ENCODE assay signal across 21 cellular contexts in the genomic region with DNA sequence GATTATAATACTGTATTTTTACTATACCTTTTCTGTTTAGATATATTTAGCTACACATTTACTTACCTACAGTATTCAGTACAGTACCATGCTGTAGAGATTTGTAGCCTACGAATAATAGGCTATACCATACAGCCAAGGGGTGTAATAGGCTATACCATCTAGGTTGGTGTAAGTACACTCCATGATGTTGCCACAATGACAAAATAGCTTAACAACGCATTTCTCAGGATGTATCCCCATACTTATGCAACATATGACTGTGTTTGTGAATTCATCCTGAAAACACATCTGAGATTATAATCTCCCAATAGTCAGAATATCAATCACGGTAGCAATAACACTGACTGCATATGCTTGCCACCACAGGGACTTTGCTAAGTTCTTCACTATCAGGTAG. TPM values are rescaled to one million over a fixed set of nuclear protein-coding genes. Genes with fewer than 3 reads are reported as not detected.
DNase-seq lines count a peak whose midpoint lies in the region; ATAC-seq and TF ChIP-seq lines count a peak whose summit lies in the region.
"Had no signal": no experiment of that assay in that cellular context is flagged by ENCODE, and none has a peak within 500 bp of the region (broad histone marks: within the 10 kb centered on the region; RNA-seq: fewer than 3 reads in every experiment).

No MANE protein-coding gene starts in this region.

- H3K27ac ChIP-seq in PC-9: peak overlapping the region; percentile 99
- H3K27ac ChIP-seq in foreskin keratinocyte: peak overlapping the region; percentile 26
- H3K27ac ChIP-seq: BLaER1, GM23248 had no signal

- CTCF ChIA-PET in PC-9 (lab: Charles Lee): interaction anchor here (0.5 kb wide), 1 partner anchor 82 kb away, joined by 3 read pairs; no protein-coding TSS in a partner anchor

- no peaks in the 10 kb centered on the region for H3K9me3 ChIP-seq in PC-9 (ENCODE audit: insufficient read depth, low read depth)
- H3K9me3 ChIP-seq: BLaER1 had no signal

- H3K27ac Mint-ChIP-seq in activated T-cell treated with anti-CD3 and anti-CD28 coated beads, Interleukin-2, amount 50 U/mL, for 72 hours: no peak overlapping the region
- no peak overlapping the region for H3K27ac Mint-ChIP-seq in stimulated activated effector memory CD8-positive, alpha-beta T cell treated with anti-CD3 and anti-CD28 coated beads, Interleukin-12 subunit alpha, Interleukin-12 subunit beta, amount 100 ng/mL, for 72 hours
- no peak overlapping the region for H3K27ac Mint-ChIP-seq in osteocyte (ENCODE audit: unreplicated experiment)
- H3K27ac Mint-ChIP-seq: CD8-positive, alpha-beta T cell had no signal

- H3K36me3 Mint-ChIP-seq in activated T-cell treated with anti-CD3 and anti-CD28 coated beads, Interleukin-2, amount 50 U/mL, for 72 hours (ENCODE audit: insufficient read depth in 2 of 2): no peaks in the 10 kb centered on the region
- peaks cover under 1% of the 10 kb centered on the region for H3K36me3 Mint-ChIP-seq in stimulated activated effector memory CD8-positive, alpha-beta T cell treated with anti-CD3 and anti-CD28 coated beads, Interleukin-12 subunit alpha, Interleukin-12 subunit beta, amount 100 ng/mL, for 72 hours
- no peaks in the 10 kb centered on the region for H3K36me3 Mint-ChIP-seq in osteocyte (ENCODE audit: unreplicated experiment)
- H3K36me3 Mint-ChIP-seq: CD8-positive, alpha-beta T cell had no signal

- TF ChIP-seq CTCF in PC-9 (conservative IDR thresholded peaks at IDR 0.05) (no peak), foreskin keratinocyte (conservative IDR thresholded peaks at IDR 0.05) (no peak), osteocyte (IDR thresholded peaks at IDR 0.05) (no peak)

- H3K4me1 ChIP-seq in PC-9 (replicated peaks; ENCODE audit: insufficient read depth) (peaks cover 100% of the 10 kb centered on the region), foreskin keratinocyte (peaks cover 40% of the 10 kb centered on the region)

- H3K9me2 ChIP-seq in PC-9 (ENCODE audit: insufficient read depth): no peaks in the 10 kb centered on the region

- H4K20me1 ChIP-seq in PC-9 (ENCODE audit: insufficient read depth): peaks cover 14% of the 10 kb centered on the region; the same call in 1 of the 2 replicates

- no peak for DNase-seq in activated T-cell treated with anti-CD3 and anti-CD28 coated beads, Interleukin-2, amount 50 U/mL, for 72 hours
- DNase-seq in activated T-cell treated with anti-CD3 and anti-CD28 coated beads for 4 hours (no peak), PC-9 (no peak), foreskin keratinocyte (no peak), osteocyte (ENCODE audit: extremely low spot score, unreplicated experiment) (no peak), left lobe of liver (ENCODE audit: low spot score) (no peak)
- DNase-seq in stimulated activated effector memory CD8-positive, alpha-beta T cell treated with anti-CD3 and anti-CD28 coated beads, Interleukin-12 subunit alpha, Interleukin-12 subunit beta, amount 100 ng/mL, for 72 hours (ENCODE audit: low spot score in 2 of 2): no peak
- DNase-seq: 8988T; CD8-positive, alpha-beta T cell; DND-41; GDM1; GM23248; MM.1S; NCI-H1105 treated with DMSO at 0.1 percent for 48 hours; NCI-H187 treated with DMSO at 0.1 percent for 48 hours; NCI-H2171; NCI-H446; PC-3 had no signal

- no peak overlapping the region for H3K4me3 Mint-ChIP-seq in activated T-cell treated with anti-CD3 and anti-CD28 coated beads, Interleukin-2, amount 50 U/mL, for 72 hours
- no peak overlapping the region for H3K4me3 Mint-ChIP-seq in stimulated activated effector memory CD8-positive, alpha-beta T cell treated with anti-CD3 and anti-CD28 coated beads, Interleukin-12 subunit alpha, Interleukin-12 subunit beta, amount 100 ng/mL, for 72 hours
- no peak overlapping the region for H3K4me3 Mint-ChIP-seq in osteocyte (ENCODE audit: unreplicated experiment)
- H3K4me3 Mint-ChIP-seq: CD8-positive, alpha-beta T cell had no signal

- no peak overlapping the region for H2AFZ ChIP-seq in PC-9
- H2AFZ ChIP-seq: GM23248 had no signal

- peak; percentile 37 to 39 for ATAC-seq in activated T-cell treated with anti-CD3 and anti-CD28 coated beads, Interleukin-2, amount 50 U/mL, for 72 hours (replicated peaks in 1 of 2)
- ATAC-seq in foreskin keratinocyte: no peak
- peak; percentile 49 for ATAC-seq in stimulated activated effector memory CD8-positive, alpha-beta T cell treated with anti-CD3 and anti-CD28 coated beads, Interleukin-12 subunit alpha, Interleukin-12 subunit beta, amount 100 ng/mL, for 72 hours
- no peak for ATAC-seq in HG03095 (IDR thresholded peaks at IDR 0.05; ENCODE audit: unreplicated experiment)
- ATAC-seq in left lobe of liver: no peak
- ATAC-seq: CD8-positive, alpha-beta T cell; PC-3 had no signal

- peaks cover 100% of the 10 kb centered on the region for H3K79me2 ChIP-seq in PC-9 (ENCODE audit: low read depth)

- H3K36me3 ChIP-seq in PC-9 (ENCODE audit: low read depth): peaks cover 59% of the 10 kb centered on the region

- H3K4me3 ChIP-seq in PC-9: no peak overlapping the region
- H3K4me3 ChIP-seq: BLaER1, GM12878, GM23248 had no signal

- H3K4me2 ChIP-seq in PC-9: peak overlapping the region; percentile 73
- H3K4me2 ChIP-seq: BLaER1 had no signal

- intact Hi-C loops in PC-9 (cut with micrococcal nuclease; ENCODE audit: unreplicated experiment): no loop called here

- no peaks in the 10 kb centered on the region for H3K27me3 ChIP-seq in PC-9 (ENCODE audit: insufficient read depth, low read depth)
- no peaks in the 10 kb centered on the region for H3K27me3 ChIP-seq in foreskin keratinocyte
- H3K27me3 ChIP-seq: BLaER1 had no signal

- POLR2A ChIA-PET in PC-9 (lab: Charles Lee; ENCODE audit: unreplicated experiment): interaction anchor here (0.6 kb wide), 1 partner anchor 17 kb away, joined by 3 read pairs; no protein-coding TSS in a partner anchor

- no peaks in the 10 kb centered on the region for H3K9me3 Mint-ChIP-seq in activated T-cell treated with anti-CD3 and anti-CD28 coated beads, Interleukin-2, amount 50 U/mL, for 72 hours
- no peaks in the 10 kb centered on the region for H3K9me3 Mint-ChIP-seq in stimulated activated effector memory CD8-positive, alpha-beta T cell treated with anti-CD3 and anti-CD28 coated beads, Interleukin-12 subunit alpha, Interleukin-12 subunit beta, amount 100 ng/mL, for 72 hours
- no peaks in the 10 kb centered on the region for H3K9me3 Mint-ChIP-seq in osteocyte (ENCODE audit: unreplicated experiment)
- H3K9me3 Mint-ChIP-seq: CD8-positive, alpha-beta T cell had no signal

- peaks cover 57% of the 10 kb centered on the region for H3K4me1 Mint-ChIP-seq in activated T-cell treated with anti-CD3 and anti-CD28 coated beads, Interleukin-2, amount 50 U/mL, for 72 hours (ENCODE audit: low read depth)
- peaks cover 74% of the 10 kb centered on the region for H3K4me1 Mint-ChIP-seq in stimulated activated effector memory CD8-positive, alpha-beta T cell treated with anti-CD3 and anti-CD28 coated beads, Interleukin-12 subunit alpha, Interleukin-12 subunit beta, amount 100 ng/mL, for 72 hours
- peaks cover 63% of the 10 kb centered on the region for H3K4me1 Mint-ChIP-seq in osteocyte (ENCODE audit: unreplicated experiment)

- no peaks in the 10 kb centered on the region for H3K27me3 Mint-ChIP-seq in activated T-cell treated with anti-CD3 and anti-CD28 coated beads, Interleukin-2, amount 50 U/mL, for 72 hours (ENCODE audit: low read depth)
- no peaks in the 10 kb centered on the region for H3K27me3 Mint-ChIP-seq in osteocyte (ENCODE audit: unreplicated experiment)

- BruUV-seq in PC-9 (replicated peaks; lab: Mats Ljungman, UMichigan): no TSS peak

- H3F3A ChIP-seq in PC-9 (ENCODE audit: insufficient read depth, low read depth): peaks cover 90% of the 10 kb centered on the region

RNA-seq across cellular contexts. Expression of gene B4GALT5, which starts 20.7 kb away (rescaled TPM):
- total RNA-seq in activated T-cell treated with anti-CD3 and anti-CD28 coated beads, Interleukin-2, amount 50 U/mL, for 72 hours: 10 to 100 TPM; 14.8 to 27.3 TPM
- total RNA-seq in PC-9 (2021) (61.7 and 63.1 TPM in 2 replicates), foreskin keratinocyte (24.5 and 25.0 TPM in 2 replicates), osteocyte (45.4 TPM in 2 replicates), left lobe of liver (10.5 TPM)
- 8.5 and 10.6 TPM in 2 replicates for polyA plus RNA-seq in foreskin keratinocyte

Comparison
In these comparisons a context has a peak if more than half of its experiments do, and no peak if none do; other contexts are left out.
1. ATAC-seq: peak in activated T-cell treated with anti-CD3 and anti-CD28 coated beads, Interleukin-2, amount 50 U/mL, for 72 hours (2 of 2) and stimulated activated effector memory CD8-positive, alpha-beta T cell treated with anti-CD3 and anti-CD28 coated beads, Interleukin-12 subunit alpha, Interleukin-12 subunit beta, amount 100 ng/mL, for 72 hours (single experiment); none in foreskin keratinocyte (single experiment), HG03095 (single experiment) and left lobe of liver (single experiment).